1 cellular context compared by ENCODE assay signal in the genomic region with DNA sequence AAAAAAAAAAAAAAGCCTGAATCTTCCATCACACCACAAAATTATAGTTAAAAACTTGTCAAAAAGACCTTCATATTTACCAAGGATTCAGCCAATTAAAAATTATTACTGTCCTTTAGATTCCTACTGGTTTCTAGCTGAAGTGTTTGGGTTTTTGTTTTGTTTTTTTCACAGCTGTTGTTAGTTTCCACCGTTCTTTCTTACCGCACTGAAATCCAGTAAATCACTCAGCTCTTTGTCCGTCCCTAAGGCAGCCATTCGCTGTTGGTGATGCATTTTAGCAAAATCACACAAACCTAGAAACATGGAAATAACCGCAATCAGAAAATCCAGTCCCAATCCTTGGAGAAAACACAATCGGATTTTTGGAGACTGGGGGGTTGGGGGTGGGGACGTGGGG.
TF ChIP-seq lines count a peak whose summit lies in the region.

No MANE protein-coding gene starts in this region.

TF ChIP-seq in GM12878, 131 proteins besides CTCF, POLR2A, EP300 and RAD21 (continued from another document):
- TF ChIP-seq, protein P1, sequence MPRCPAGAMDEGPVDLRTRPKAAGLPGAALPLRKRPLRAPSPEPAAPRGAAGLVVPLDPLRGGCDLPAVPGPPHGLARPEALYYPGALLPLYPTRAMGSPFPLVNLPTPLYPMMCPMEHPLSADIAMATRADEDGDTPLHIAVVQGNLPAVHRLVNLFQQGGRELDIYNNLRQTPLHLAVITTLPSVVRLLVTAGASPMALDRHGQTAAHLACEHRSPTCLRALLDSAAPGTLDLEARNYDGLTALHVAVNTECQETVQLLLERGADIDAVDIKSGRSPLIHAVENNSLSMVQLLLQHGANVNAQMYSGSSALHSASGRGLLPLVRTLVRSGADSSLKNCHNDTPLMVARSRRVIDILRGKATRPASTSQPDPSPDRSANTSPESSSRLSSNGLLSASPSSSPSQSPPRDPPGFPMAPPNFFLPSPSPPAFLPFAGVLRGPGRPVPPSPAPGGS (IDR thresholded peaks at IDR 0.05; ENCODE audit: borderline replicate concordance, insufficient read depth, low read depth, low read length, poor library complexity, severe bottlenecking) = no peak
- TF ChIP-seq, protein P2, sequence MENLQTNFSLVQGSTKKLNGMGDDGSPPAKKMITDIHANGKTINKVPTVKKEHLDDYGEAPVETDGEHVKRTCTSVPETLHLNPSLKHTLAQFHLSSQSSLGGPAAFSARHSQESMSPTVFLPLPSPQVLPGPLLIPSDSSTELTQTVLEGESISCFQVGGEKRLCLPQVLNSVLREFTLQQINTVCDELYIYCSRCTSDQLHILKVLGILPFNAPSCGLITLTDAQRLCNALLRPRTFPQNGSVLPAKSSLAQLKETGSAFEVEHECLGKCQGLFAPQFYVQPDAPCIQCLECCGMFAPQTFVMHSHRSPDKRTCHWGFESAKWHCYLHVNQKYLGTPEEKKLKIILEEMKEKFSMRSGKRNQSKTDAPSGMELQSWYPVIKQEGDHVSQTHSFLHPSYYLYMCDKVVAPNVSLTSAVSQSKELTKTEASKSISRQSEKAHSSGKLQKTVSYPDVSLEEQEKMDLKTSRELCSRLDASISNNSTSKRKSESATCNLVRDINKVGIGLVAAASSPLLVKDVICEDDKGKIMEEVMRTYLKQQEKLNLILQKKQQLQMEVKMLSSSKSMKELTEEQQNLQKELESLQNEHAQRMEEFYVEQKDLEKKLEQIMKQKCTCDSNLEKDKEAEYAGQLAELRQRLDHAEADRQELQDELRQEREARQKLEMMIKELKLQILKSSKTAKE (IDR thresholded peaks at IDR 0.05; ENCODE audit: low read depth, poor library complexity, severe bottlenecking) = no peak
- TF ChIP-seq HDAC2 (IDR thresholded peaks at IDR 0.05) (no peak), RELA (IDR thresholded peaks at IDR 0.05; ENCODE audit: borderline replicate concordance, partially characterized antibody) (no peak), TCF12 (IDR thresholded peaks at IDR 0.05; ENCODE audit: low read depth, low read length) (no peak), MTA2 (IDR thresholded peaks at IDR 0.05; ENCODE audit: low read depth) (no peak), STAT3 (IDR thresholded peaks at IDR 0.05; ENCODE audit: low read depth, low read length) (no peak), ZZZ3 (IDR thresholded peaks at IDR 0.05; ENCODE audit: control insufficient read depth, insufficient read length, low read depth) (no peak), TBL1XR1 (IDR thresholded peaks at IDR 0.05; ENCODE audit: low read depth, low read length) (no peak), SMAD5 (IDR thresholded peaks at IDR 0.05; ENCODE audit: low read depth) (no peak), JUND (IDR thresholded peaks at IDR 0.05; ENCODE audit: low read depth, low read length) (no peak), IRF4 (IDR thresholded peaks at IDR 0.05; ENCODE audit: low read depth, low read length) (no peak), YBX1 (IDR thresholded peaks at IDR 0.05) (no peak), KAT2A (conservative IDR thresholded peaks at IDR 0.05; ENCODE audit: control insufficient read depth, low read depth, low read length) (no peak)
- TF ChIP-seq, protein P3, sequence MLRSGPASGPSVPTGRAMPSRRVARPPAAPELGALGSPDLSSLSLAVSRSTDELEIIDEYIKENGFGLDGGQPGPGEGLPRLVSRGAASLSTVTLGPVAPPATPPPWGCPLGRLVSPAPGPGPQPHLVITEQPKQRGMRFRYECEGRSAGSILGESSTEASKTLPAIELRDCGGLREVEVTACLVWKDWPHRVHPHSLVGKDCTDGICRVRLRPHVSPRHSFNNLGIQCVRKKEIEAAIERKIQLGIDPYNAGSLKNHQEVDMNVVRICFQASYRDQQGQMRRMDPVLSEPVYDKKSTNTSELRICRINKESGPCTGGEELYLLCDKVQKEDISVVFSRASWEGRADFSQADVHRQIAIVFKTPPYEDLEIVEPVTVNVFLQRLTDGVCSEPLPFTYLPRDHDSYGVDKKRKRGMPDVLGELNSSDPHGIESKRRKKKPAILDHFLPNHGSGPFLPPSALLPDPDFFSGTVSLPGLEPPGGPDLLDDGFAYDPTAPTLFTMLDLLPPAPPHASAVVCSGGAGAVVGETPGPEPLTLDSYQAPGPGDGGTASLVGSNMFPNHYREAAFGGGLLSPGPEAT (IDR thresholded peaks at IDR 0.05; ENCODE audit: low read depth) = no peak
